In genomic region chr3:129599607-129600006, GRCh38 we compare ENCODE assay signal across 10 cellular contexts. TPM values are rescaled to one million over a fixed set of nuclear protein-coding genes. Genes with fewer than 3 reads are reported as not detected.
DNase-seq lines count a peak whose midpoint lies in the region; ATAC-seq, FAIRE-seq and TF ChIP-seq lines count a peak whose summit lies in the region.
"Had no signal": no experiment of that assay in that cellular context is flagged by ENCODE, and none has a peak within 500 bp of the region (broad histone marks: within the 10 kb centered on the region; RNA-seq: fewer than 3 reads in every experiment).

No MANE protein-coding gene starts in this region.

- no peak for TF ChIP-seq CTCF in RWPE1 (conservative IDR thresholded peaks at IDR 0.05; ENCODE audit: low read depth)

- H3K27ac ChIP-seq in RWPE1, result no peak overlapping the region

- FAIRE-seq in G401.6 (lab: Jason Lieb, UNC), result peak; percentile 6

- POLR2A ChIA-PET in RWPE1 (lab: Yijun Ruan, JAX; ENCODE audit: low non-redundant PET), result no interaction called here

- DNase-seq in glomerular visceral epithelial cell (ENCODE audit: extremely low spot score) (peak; percentile 71), renal cortical epithelial cell (ENCODE audit: low read depth) (peak; percentile 45), RWPE1 (ENCODE audit: low spot score) (no peak), HT-29 (ENCODE audit: low spot score) (no peak), ureter (ENCODE audit: low spot score) (no peak)
- DNase-seq: activated gamma-delta T cell treated with Interleukin-2 at 50 U/mL for 16 hours, NCI-H2081 treated with DMSO at 0.1 percent for 48 hours had no signal

- ATAC-seq in SK-N-SH treated with all-trans-retinoic acid at 6 μM for 48 hours (peak; percentile 24), HG03095 (IDR thresholded peaks at IDR 0.05; ENCODE audit: unreplicated experiment) (no peak)

- CTCF ChIA-PET in RWPE1 (lab: Yijun Ruan, JAX), result no interaction called here

TF ChIP-seq in SK-N-SH treated with all-trans-retinoic acid at 6 μM for 48 hours, 23 proteins besides CTCF, POLR2A, EP300 and RAD21:
- TF ChIP-seq RARB (CRISPR knock-in tag; IDR thresholded peaks at IDR 0.05) (no peak), ZC3H10 (CRISPR knock-in tag; IDR thresholded peaks at IDR 0.05) (no peak), CSRNP3 (CRISPR knock-in tag; IDR thresholded peaks at IDR 0.05) (no peak), ZNF70 (CRISPR knock-in tag; IDR thresholded peaks at IDR 0.05) (no peak), PATZ1 (CRISPR knock-in tag; IDR thresholded peaks at IDR 0.05; ENCODE audit: borderline replicate concordance) (no peak), POU6F1 (CRISPR knock-in tag; IDR thresholded peaks at IDR 0.05; ENCODE audit: borderline replicate concordance, low read depth) (no peak), TOX (CRISPR knock-in tag; IDR thresholded peaks at IDR 0.05; ENCODE audit: borderline replicate concordance) (no peak), SNAI2 (CRISPR knock-in tag; IDR thresholded peaks at IDR 0.05) (no peak), ISL1 (CRISPR knock-in tag; IDR thresholded peaks at IDR 0.05) (no peak), BACH2 (CRISPR knock-in tag; IDR thresholded peaks at IDR 0.05; ENCODE audit: borderline replicate concordance) (no peak), CSDC2 (CRISPR knock-in tag; IDR thresholded peaks at IDR 0.05) (no peak), ZFP30 (CRISPR knock-in tag; IDR thresholded peaks at IDR 0.05) (no peak), ZNF8 (CRISPR knock-in tag; IDR thresholded peaks at IDR 0.05) (no peak)
- TF ChIP-seq, protein P1, sequence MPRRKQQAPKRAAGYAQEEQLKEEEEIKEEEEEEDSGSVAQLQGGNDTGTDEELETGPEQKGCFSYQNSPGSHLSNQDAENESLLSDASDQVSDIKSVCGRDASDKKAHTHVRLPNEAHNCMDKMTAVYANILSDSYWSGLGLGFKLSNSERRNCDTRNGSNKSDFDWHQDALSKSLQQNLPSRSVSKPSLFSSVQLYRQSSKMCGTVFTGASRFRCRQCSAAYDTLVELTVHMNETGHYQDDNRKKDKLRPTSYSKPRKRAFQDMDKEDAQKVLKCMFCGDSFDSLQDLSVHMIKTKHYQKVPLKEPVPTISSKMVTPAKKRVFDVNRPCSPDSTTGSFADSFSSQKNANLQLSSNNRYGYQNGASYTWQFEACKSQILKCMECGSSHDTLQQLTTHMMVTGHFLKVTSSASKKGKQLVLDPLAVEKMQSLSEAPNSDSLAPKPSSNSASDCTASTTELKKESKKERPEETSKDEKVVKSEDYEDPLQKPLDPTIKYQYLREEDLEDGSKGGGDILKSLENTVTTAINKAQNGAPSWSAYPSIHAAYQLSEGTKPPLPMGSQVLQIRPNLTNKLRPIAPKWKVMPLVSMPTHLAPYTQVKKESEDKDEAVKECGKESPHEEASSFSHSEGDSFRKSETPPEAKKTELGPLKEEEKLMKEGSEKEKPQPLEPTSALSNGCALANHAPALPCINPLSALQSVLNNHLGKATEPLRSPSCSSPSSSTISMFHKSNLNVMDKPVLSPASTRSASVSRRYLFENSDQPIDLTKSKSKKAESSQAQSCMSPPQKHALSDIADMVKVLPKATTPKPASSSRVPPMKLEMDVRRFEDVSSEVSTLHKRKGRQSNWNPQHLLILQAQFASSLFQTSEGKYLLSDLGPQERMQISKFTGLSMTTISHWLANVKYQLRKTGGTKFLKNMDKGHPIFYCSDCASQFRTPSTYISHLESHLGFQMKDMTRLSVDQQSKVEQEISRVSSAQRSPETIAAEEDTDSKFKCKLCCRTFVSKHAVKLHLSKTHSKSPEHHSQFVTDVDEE (CRISPR knock-in tag; IDR thresholded peaks at IDR 0.05), result no peak

RNA-seq across cellular contexts. Expression of gene PLXND1, which starts 6.9 kb away (rescaled TPM):
- 3.1 and 29.6 TPM in 2 replicates for total RNA-seq in renal cortical epithelial cell
- total RNA-seq in HT-29 (2014; rRNA removed; shearing (Covaris generic)), result 23.8 and 30.5 TPM in 2 replicates
- 138 TPM for total RNA-seq in ureter

RNA-seq across cellular contexts. Expression of gene H1-8, which starts 56.6 kb away (rescaled TPM):
- not detected in 2 replicates for total RNA-seq in renal cortical epithelial cell
- total RNA-seq in HT-29 (2014; rRNA removed; shearing (Covaris generic)), result not detected in 2 replicates
- total RNA-seq in ureter, result not detected

Comparison
In these comparisons a context has a peak if more than half of its experiments do, and no peak if none do; other contexts are left out.
1. DNase-seq: peak in glomerular visceral epithelial cell (single experiment) and renal cortical epithelial cell (single experiment); none in RWPE1 (single experiment), HT-29 (single experiment) and ureter (single experiment).